21 cellular contexts compared by ENCODE assay signal in genomic region chr6:126376682-126377081, GRCh38.
"Had no signal": no experiment of that assay in that cellular context is flagged by ENCODE, and none has a peak within 500 bp of the region (broad histone marks: within the 10 kb centered on the region; RNA-seq: fewer than 3 reads in every experiment).

No MANE protein-coding gene starts in this region.

- H3K27me3 ChIP-seq: SJCRH30 had no signal

- H3K27ac ChIP-seq: SJCRH30, SK-N-MC had no signal

- DNase-seq: KBM-7, MV-4-11, NCI-H1092, NCI-H1105 treated with DMSO at 0.1 percent for 48 hours, NCI-H1417 treated with DMSO at 0.1 percent for 48 hours, NCI-H146, NCI-H1694 treated with DMSO at 0.1 percent for 48 hours, NCI-H1930, NCI-H2081, NCI-H2107, NCI-H2171, NCI-H226, NCI-H446, NCI-H510A, NCI-H524 treated with DMSO at 0.1 percent for 48 hours, NCI-H69, NCI-H774, PC-3, SHP77 treated with DMSO at 0.1 percent for 48 hours, SJCRH30 had no signal

- H3K9me3 ChIP-seq: SJCRH30 had no signal

- H3K4me3 ChIP-seq: SJCRH30, SK-N-MC had no signal

- H3K4me1 ChIP-seq: SJCRH30 had no signal
